ENCODE assay signal across 28 cellular contexts in the genomic region with DNA sequence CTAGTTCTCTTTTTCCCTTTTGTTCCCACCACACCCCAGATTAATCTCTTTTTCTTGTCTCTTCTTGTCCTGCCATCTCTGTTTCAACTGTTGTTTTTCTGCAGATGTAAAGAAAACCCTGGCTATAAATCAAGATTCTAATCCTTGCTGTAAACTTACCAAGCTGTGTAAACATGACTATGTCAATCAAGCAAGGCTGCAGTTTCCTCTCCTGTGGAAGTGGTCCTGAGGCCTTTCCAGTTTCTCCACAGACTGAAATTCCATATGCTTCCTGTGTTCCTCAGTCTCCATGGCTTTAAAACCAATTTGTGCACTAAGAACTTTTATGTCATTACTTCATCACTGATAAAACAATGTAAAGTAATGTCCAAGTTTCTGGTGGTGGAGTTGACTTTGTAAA.
DNase-seq lines count a peak whose midpoint lies in the region; ATAC-seq and TF ChIP-seq lines count a peak whose summit lies in the region.
"Had no signal": no experiment of that assay in that cellular context is flagged by ENCODE, and none has a peak within 500 bp of the region (broad histone marks: within the 10 kb centered on the region; RNA-seq: fewer than 3 reads in every experiment).

No MANE protein-coding gene starts in this region.

- H3K9me3 Mint-ChIP-seq in osteocyte (ENCODE audit: unreplicated experiment) = peaks cover 5% of the 10 kb centered on the region
- H3K9me3 Mint-ChIP-seq: GM23338; T-helper 2 cell treated with Interferon-gamma antibody and Interleukin-4, amounts not matched to agents 5 μg/mL and 100 μg/mL, for 36 hours had no signal

- peaks cover 9% of the 10 kb centered on the region for H3K27me3 Mint-ChIP-seq in osteocyte (ENCODE audit: unreplicated experiment)
- H3K27me3 Mint-ChIP-seq: activated naive CD4-positive, alpha-beta T cell treated with anti-CD3 and anti-CD28 coated beads, Interleukin-2, amount 10 ng/mL, durations not matched to agents 7 days and 5 days had no signal

- H3K27ac ChIP-seq in VCaP (peak overlapping the region; percentile 71), ovary (no peak overlapping the region)
- H3K27ac ChIP-seq: C4-2B, dorsolateral prefrontal cortex, parathyroid adenoma, right atrium auricular region had no signal

- H3K4me3 Mint-ChIP-seq in osteocyte (ENCODE audit: unreplicated experiment) = no peak overlapping the region
- H3K4me3 Mint-ChIP-seq: activated CD8-positive, alpha-beta T cell treated with anti-CD3 and anti-CD28 coated beads, Interleukin-2, amount 10 ng/mL, durations not matched to agents 7 days and 5 days; activated naive CD4-positive, alpha-beta T cell treated with anti-CD3 and anti-CD28 coated beads, Interleukin-2, amount 10 ng/mL, durations not matched to agents 7 days and 5 days; brain; GM23338; T-helper 2 cell treated with Interferon-gamma antibody and Interleukin-4, amounts not matched to agents 5 μg/mL and 100 μg/mL, for 36 hours had no signal

- DNase-seq in NCI-H1436 treated with DMSO at 0.1 percent for 48 hours (lab: John Stamatoyannopoulos, UW) = peak; percentile 27
- no peak for DNase-seq in NCI-H1436 (lab: John Stamatoyannopoulos, UW)
- DNase-seq in NCI-H69 (lab: John Stamatoyannopoulos, UW) = peak; percentile 89
- DNase-seq in osteocyte (ENCODE audit: extremely low spot score, unreplicated experiment) = no peak
- DNase-seq in activated CD4-positive, alpha-beta T cell treated with anti-CD3 and anti-CD28 coated beads for 4 hours = no peak
- no peak for DNase-seq in ovary
- DNase-seq: activated CD8-positive, alpha-beta T cell treated with anti-CD3 and anti-CD28 coated beads, Interleukin-2, amount 10 ng/mL, durations not matched to agents 7 days and 5 days; activated naive CD4-positive, alpha-beta T cell treated with anti-CD3 and anti-CD28 coated beads, Interleukin-2, amount 10 ng/mL, durations not matched to agents 7 days and 5 days; cerebellar nuclear complex; dorsolateral prefrontal cortex; hypothalamus; IMR-90; left colon; mammary epithelial cell; NCI-H2107; NCI-H446 treated with DMSO at 0.1 percent for 48 hours; small intestine; stimulated activated CD4-positive, alpha-beta T cell treated with anti-CD3 and anti-CD28 coated beads, Interleukin-1b, Interleukin-23, amount 100 ng/mL, for 48 hours; stimulated activated naive CD8-positive, alpha-beta T cell treated with anti-CD3 and anti-CD28 coated beads, Interleukin-15, Interleukin-2, amounts not matched to agents 100 U/mL and 50 U/mL, for 24 hours had no signal

- H3K27me3 ChIP-seq in ovary = no peaks in the 10 kb centered on the region
- H3K27me3 ChIP-seq: right atrium auricular region had no signal

- no peaks in the 10 kb centered on the region for H3K4me1 ChIP-seq in ovary (ENCODE audit: insufficient read depth)
- H3K4me1 ChIP-seq: parathyroid adenoma, right atrium auricular region had no signal

- H3K4me1 Mint-ChIP-seq in osteocyte (ENCODE audit: unreplicated experiment) = peaks cover 21% of the 10 kb centered on the region
- H3K4me1 Mint-ChIP-seq: activated naive CD4-positive, alpha-beta T cell treated with anti-CD3 and anti-CD28 coated beads, Interleukin-2, amount 10 ng/mL, durations not matched to agents 7 days and 5 days; brain; GM23338 had no signal

- peak overlapping the region; percentile 46 for H3K27ac Mint-ChIP-seq in osteocyte (ENCODE audit: unreplicated experiment)
- H3K27ac Mint-ChIP-seq: activated CD8-positive, alpha-beta T cell treated with anti-CD3 and anti-CD28 coated beads, Interleukin-2, amount 10 ng/mL, durations not matched to agents 7 days and 5 days; activated naive CD4-positive, alpha-beta T cell treated with anti-CD3 and anti-CD28 coated beads, Interleukin-2, amount 10 ng/mL, durations not matched to agents 7 days and 5 days; brain; GM23338; T-helper 2 cell treated with Interferon-gamma antibody and Interleukin-4, amounts not matched to agents 5 μg/mL and 100 μg/mL, for 36 hours had no signal

- H3K4me3 ChIP-seq in ovary = no peak overlapping the region
- H3K4me3 ChIP-seq: dorsolateral prefrontal cortex, GM23338, right atrium auricular region had no signal

- TF ChIP-seq EP300 in ovary (IDR thresholded peaks at IDR 0.05) = no peak

- no peak for TF ChIP-seq POLR2A in ovary (IDR thresholded peaks at IDR 0.05)

- ATAC-seq in GM19324 (IDR thresholded peaks at IDR 0.05; ENCODE audit: low FRiP score, unreplicated experiment) = no peak
- ATAC-seq: activated CD8-positive, alpha-beta T cell treated with anti-CD3 and anti-CD28 coated beads, Interleukin-2, amount 10 ng/mL, durations not matched to agents 7 days and 5 days; GM23338; left colon; Panc1; stimulated activated naive CD8-positive, alpha-beta T cell treated with anti-CD3 and anti-CD28 coated beads, Interleukin-15, Interleukin-2, amounts not matched to agents 100 U/mL and 50 U/mL, for 24 hours had no signal

- H3K9me3 ChIP-seq in ovary = no peaks in the 10 kb centered on the region

- H3K36me3 ChIP-seq in ovary = no peaks in the 10 kb centered on the region
- H3K36me3 ChIP-seq: right atrium auricular region had no signal

- TF ChIP-seq CTCF in VCaP (conservative IDR thresholded peaks at IDR 0.05) (no peak), osteocyte (IDR thresholded peaks at IDR 0.05) (no peak), ovary (IDR thresholded peaks at IDR 0.05) (no peak)

- intact Hi-C loops in ovary (cut with DNase I) = no loop called here

- no peaks in the 10 kb centered on the region for H3K36me3 Mint-ChIP-seq in osteocyte (ENCODE audit: unreplicated experiment)
- H3K36me3 Mint-ChIP-seq: activated naive CD4-positive, alpha-beta T cell treated with anti-CD3 and anti-CD28 coated beads, Interleukin-2, amount 10 ng/mL, durations not matched to agents 7 days and 5 days; brain had no signal

Comparison
In these comparisons a context has a peak if more than half of its experiments do, and no peak if none do; other contexts are left out.
1. DNase-seq: peak in NCI-H1436 treated with DMSO at 0.1 percent for 48 hours (single experiment) and NCI-H69 (single experiment); none in NCI-H1436 (single experiment), osteocyte (single experiment), activated CD4-positive, alpha-beta T cell treated with anti-CD3 and anti-CD28 coated beads for 4 hours (0 of 2) and ovary (0 of 5).